In genomic region chr14:84323963-84324362, GRCh38 we compare ENCODE assay signal across 22 cellular contexts.
DNase-seq lines count a peak whose midpoint lies in the region; ATAC-seq and TF ChIP-seq lines count a peak whose summit lies in the region.
"Had no signal": no experiment of that assay in that cellular context is flagged by ENCODE, and none has a peak within 500 bp of the region (broad histone marks: within the 10 kb centered on the region; RNA-seq: fewer than 3 reads in every experiment).

No MANE protein-coding gene starts in this region.

- no peak for ATAC-seq in HG03565 (IDR thresholded peaks at IDR 0.05; ENCODE audit: unreplicated experiment)
- ATAC-seq in activated CD8-positive, alpha-beta memory T cell treated with anti-CD3 and anti-CD28 coated beads, Interleukin-2, amount 10 ng/mL, durations not matched to agents 7 days and 5 days: no peak
- ATAC-seq: activated CD8-positive, alpha-beta T cell treated with anti-CD3 and anti-CD28 coated beads for 36 hours; naive thymus-derived CD4-positive, alpha-beta T cell; sciatic nerve had no signal

- intact Hi-C loops in left ventricle myocardium inferior (cut with micrococcal nuclease): no loop called here
- intact Hi-C loops in cardiac septum (cut with DNase I): loop anchor here (5.0 kb wide), 1 partner anchor 72 kb away; no protein-coding TSS in a partner anchor

- DNase-seq in left ventricle myocardium inferior: no peak
- DNase-seq in cardiac septum (ENCODE audit: low spot score): no peak
- peak; percentile 13 for DNase-seq in amniotic epithelial cell (ENCODE audit: low read depth)
- DNase-seq in fibroblast of pulmonary artery (ENCODE audit: low read depth): peak; percentile 89
- no peak for DNase-seq in type B pancreatic cell (ENCODE audit: extremely low spot score, unreplicated experiment)
- no peak for DNase-seq in ureter (ENCODE audit: low spot score)
- DNase-seq in activated CD8-positive, alpha-beta memory T cell treated with anti-CD3 and anti-CD28 coated beads, Interleukin-2, amount 10 ng/mL, durations not matched to agents 7 days and 5 days: no peak
- DNase-seq: activated B cell treated with CpG ODN at 0.5 μM for 24 hours; activated CD8-positive, alpha-beta T cell treated with anti-CD3 and anti-CD28 coated beads for 36 hours; activated naive CD4-positive, alpha-beta T cell treated with anti-CD3 and anti-CD28 coated beads for 36 hours; activated T-cell treated with anti-CD3 and anti-CD28 coated beads, Interleukin-2, amount 50 U/mL, for 1 hour; aorta; C1 segment of cervical spinal cord; Calu3; kidney glomerular epithelial cell; naive thymus-derived CD4-positive, alpha-beta T cell; NCI-H1436; NCI-H526; OCI-M1 had no signal

- H3K36me3 Mint-ChIP-seq in type B pancreatic cell: no peaks in the 10 kb centered on the region
- no peaks in the 10 kb centered on the region for H3K36me3 Mint-ChIP-seq in activated CD8-positive, alpha-beta memory T cell treated with anti-CD3 and anti-CD28 coated beads, Interleukin-2, amount 10 ng/mL, durations not matched to agents 7 days and 5 days
- H3K36me3 Mint-ChIP-seq: naive thymus-derived CD4-positive, alpha-beta T cell had no signal

- TF ChIP-seq CTCF in left ventricle myocardium inferior (IDR thresholded peaks at IDR 0.05; ENCODE audit: borderline replicate concordance): no peak
- TF ChIP-seq CTCF in fibroblast of pulmonary artery (IDR thresholded peaks at IDR 0.05; ENCODE audit: low read length, missing control alignments): no peak
- TF ChIP-seq CTCF in type B pancreatic cell (conservative IDR thresholded peaks at IDR 0.05): no peak

- H3K4me1 Mint-ChIP-seq in type B pancreatic cell (ENCODE audit: unreplicated experiment): peaks cover 4% of the 10 kb centered on the region
- H3K4me1 Mint-ChIP-seq in activated CD8-positive, alpha-beta memory T cell treated with anti-CD3 and anti-CD28 coated beads, Interleukin-2, amount 10 ng/mL, durations not matched to agents 7 days and 5 days: no peaks in the 10 kb centered on the region
- H3K4me1 Mint-ChIP-seq: activated B cell treated with CpG ODN at 0.5 μM for 24 hours; naive thymus-derived CD4-positive, alpha-beta T cell had no signal

- H3K27me3 ChIP-seq in left ventricle myocardium inferior (ENCODE audit: low read depth): no peaks in the 10 kb centered on the region

- peaks cover 9% of the 10 kb centered on the region for H3K9me3 ChIP-seq in left ventricle myocardium inferior (replicated peaks)

- H3K9me3 Mint-ChIP-seq in type B pancreatic cell: peaks cover 5% of the 10 kb centered on the region
- H3K9me3 Mint-ChIP-seq in activated CD8-positive, alpha-beta memory T cell treated with anti-CD3 and anti-CD28 coated beads, Interleukin-2, amount 10 ng/mL, durations not matched to agents 7 days and 5 days (ENCODE audit: low read depth): peaks cover 15% of the 10 kb centered on the region

- H3K4me3 Mint-ChIP-seq in type B pancreatic cell: no peak overlapping the region
- no peak overlapping the region for H3K4me3 Mint-ChIP-seq in activated CD8-positive, alpha-beta memory T cell treated with anti-CD3 and anti-CD28 coated beads, Interleukin-2, amount 10 ng/mL, durations not matched to agents 7 days and 5 days
- H3K4me3 Mint-ChIP-seq: activated B cell treated with CpG ODN at 0.5 μM for 24 hours; activated CD8-positive, alpha-beta T cell treated with anti-CD3 and anti-CD28 coated beads for 36 hours; activated naive CD4-positive, alpha-beta T cell treated with anti-CD3 and anti-CD28 coated beads for 36 hours; naive thymus-derived CD4-positive, alpha-beta T cell; T-helper 2 cell treated with Interferon-gamma antibody and Interleukin-4, amounts not matched to agents 5 μg/mL and 100 μg/mL, for 36 hours had no signal

- CTCF ChIA-PET in activated CD8-positive, alpha-beta memory T cell treated with anti-CD3 and anti-CD28 coated beads, Interleukin-2, amount 10 ng/mL, durations not matched to agents 7 days and 5 days (lab: Charles Lee): no interaction called here

- no peak overlapping the region for H3K4me3 ChIP-seq in left ventricle myocardium inferior
- H3K4me3 ChIP-seq in fibroblast of pulmonary artery (replicated peaks; ENCODE audit: low read depth, low read length): no peak overlapping the region

- H3K4me1 ChIP-seq in left ventricle myocardium inferior: no peaks in the 10 kb centered on the region

- H3K27ac ChIP-seq in left ventricle myocardium inferior (replicated peaks): peak overlapping the region; percentile 56

- peak overlapping the region; percentile 20 for H3K27ac Mint-ChIP-seq in type B pancreatic cell
- H3K27ac Mint-ChIP-seq in activated CD8-positive, alpha-beta memory T cell treated with anti-CD3 and anti-CD28 coated beads, Interleukin-2, amount 10 ng/mL, durations not matched to agents 7 days and 5 days: no peak overlapping the region
- H3K27ac Mint-ChIP-seq: activated B cell treated with CpG ODN at 0.5 μM for 24 hours; activated CD8-positive, alpha-beta T cell treated with anti-CD3 and anti-CD28 coated beads for 36 hours; activated naive CD4-positive, alpha-beta T cell treated with anti-CD3 and anti-CD28 coated beads for 36 hours; naive thymus-derived CD4-positive, alpha-beta T cell; T-helper 2 cell treated with Interferon-gamma antibody and Interleukin-4, amounts not matched to agents 5 μg/mL and 100 μg/mL, for 36 hours had no signal

- no peaks in the 10 kb centered on the region for H3K27me3 Mint-ChIP-seq in type B pancreatic cell
- H3K27me3 Mint-ChIP-seq in activated CD8-positive, alpha-beta memory T cell treated with anti-CD3 and anti-CD28 coated beads, Interleukin-2, amount 10 ng/mL, durations not matched to agents 7 days and 5 days: no peaks in the 10 kb centered on the region
- H3K27me3 Mint-ChIP-seq: activated B cell treated with CpG ODN at 0.5 μM for 24 hours; activated CD8-positive, alpha-beta T cell treated with anti-CD3 and anti-CD28 coated beads for 36 hours; naive thymus-derived CD4-positive, alpha-beta T cell had no signal

- no peaks in the 10 kb centered on the region for H3K36me3 ChIP-seq in left ventricle myocardium inferior

Comparison
In these comparisons a context has a peak if more than half of its experiments do, and no peak if none do; other contexts are left out.
1. DNase-seq: peak in amniotic epithelial cell (single experiment) and fibroblast of pulmonary artery (single experiment); none in left ventricle myocardium inferior (single experiment), cardiac septum (single experiment), type B pancreatic cell (single experiment), ureter (single experiment) and activated CD8-positive, alpha-beta memory T cell treated with anti-CD3 and anti-CD28 coated beads, Interleukin-2, amount 10 ng/mL, durations not matched to agents 7 days and 5 days (single experiment).